ENCODE assay signal across 18 cellular contexts in the genomic region with DNA sequence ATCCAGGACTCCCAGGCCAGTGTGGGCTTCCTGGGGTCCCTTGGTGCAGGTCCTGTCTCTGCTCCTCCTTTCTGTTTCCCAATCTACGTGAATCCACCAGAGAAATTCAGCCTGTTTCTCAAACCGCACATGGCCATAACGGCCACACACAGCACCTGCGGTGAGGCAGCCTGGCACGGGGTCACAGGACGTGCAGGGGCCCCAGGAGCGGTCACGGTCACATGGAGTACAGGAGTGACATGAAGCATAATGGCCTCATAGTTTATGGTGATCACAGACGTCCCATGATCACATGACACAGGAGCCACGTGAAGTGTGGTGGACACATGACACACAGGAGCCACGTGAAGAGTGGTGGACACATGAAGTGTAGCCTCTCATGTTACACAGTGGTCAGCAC.
"Had no signal": no experiment of that assay in that cellular context is flagged by ENCODE, and none has a peak within 500 bp of the region (broad histone marks: within the 10 kb centered on the region; RNA-seq: fewer than 3 reads in every experiment).

No MANE protein-coding gene starts in this region.

- DNase-seq: activated gamma-delta T cell; activated naive CD4-positive, alpha-beta T cell treated with anti-CD3 and anti-CD28 coated beads, Interleukin-2, amount 50 U/mL, for 16 hours; activated naive CD8-positive, alpha-beta T cell treated with anti-CD3 and anti-CD28 coated beads, Interleukin-2, amount 50 U/mL, for 24 hours; activated T-cell treated with anti-CD3 and anti-CD28 coated beads for 4 hours; cortex of kidney; endodermal cell; esophagus squamous epithelium; gastrocnemius medialis; hypothalamus; mesenchymal stem cell; mucosa of descending colon; stimulated activated CD4-positive, alpha-beta T cell treated with anti-CD3 and anti-CD28 coated beads, Interleukin-12 subunit alpha, Interleukin-12 subunit beta, amount 100 ng/mL, for 4 hours; stimulated activated CD4-positive, alpha-beta T cell treated with anti-CD3 and anti-CD28 coated beads, Interleukin-4, amount 100 ng/mL, for 4 hours; substantia nigra; thyroid gland had no signal

- H3K9me3 Mint-ChIP-seq: activated naive CD8-positive, alpha-beta T cell treated with anti-CD3 and anti-CD28 coated beads, Interleukin-2, amount 50 U/mL, for 24 hours; endodermal cell; stimulated activated naive CD8-positive, alpha-beta T cell treated with anti-CD3 and anti-CD28 coated beads, Interleukin-15, Interleukin-2, amounts not matched to agents 100 ng/mL and 50 ng/mL, for 24 hours; T-helper 2 cell treated with Interferon-gamma antibody and Interleukin-4, amounts not matched to agents 5 μg/mL and 100 μg/mL, for 36 hours; WTC11 had no signal

- H3K4me1 Mint-ChIP-seq: activated naive CD8-positive, alpha-beta T cell treated with anti-CD3 and anti-CD28 coated beads, Interleukin-2, amount 50 U/mL, for 24 hours had no signal

- H3K27ac ChIP-seq: esophagus squamous epithelium, gastrocnemius medialis, thyroid gland had no signal

- H3K4me3 Mint-ChIP-seq: activated naive CD8-positive, alpha-beta T cell treated with anti-CD3 and anti-CD28 coated beads, Interleukin-2, amount 50 U/mL, for 24 hours; endodermal cell; stimulated activated naive CD8-positive, alpha-beta T cell treated with anti-CD3 and anti-CD28 coated beads, Interleukin-15, Interleukin-2, amounts not matched to agents 100 ng/mL and 50 ng/mL, for 24 hours; T-helper 2 cell treated with Interferon-gamma antibody and Interleukin-4, amounts not matched to agents 5 μg/mL and 100 μg/mL, for 36 hours; WTC11 had no signal

- ATAC-seq: activated naive CD8-positive, alpha-beta T cell treated with anti-CD3 and anti-CD28 coated beads, Interleukin-2, amount 50 U/mL, for 24 hours; gastrocnemius medialis; mucosa of descending colon; WTC11 had no signal

- H3K9me3 ChIP-seq: esophagus squamous epithelium, gastrocnemius medialis, mucosa of descending colon, thyroid gland had no signal

- H3K27ac Mint-ChIP-seq: activated naive CD8-positive, alpha-beta T cell treated with anti-CD3 and anti-CD28 coated beads, Interleukin-2, amount 50 U/mL, for 24 hours; endodermal cell; stimulated activated naive CD8-positive, alpha-beta T cell treated with anti-CD3 and anti-CD28 coated beads, Interleukin-15, Interleukin-2, amounts not matched to agents 100 ng/mL and 50 ng/mL, for 24 hours; T-helper 2 cell treated with Interferon-gamma antibody and Interleukin-4, amounts not matched to agents 5 μg/mL and 100 μg/mL, for 36 hours; WTC11 had no signal

- H3K4me1 ChIP-seq: esophagus squamous epithelium, gastrocnemius medialis, thyroid gland had no signal

- H3K27me3 ChIP-seq: thyroid gland had no signal

- H3K27me3 Mint-ChIP-seq: activated naive CD8-positive, alpha-beta T cell treated with anti-CD3 and anti-CD28 coated beads, Interleukin-2, amount 50 U/mL, for 24 hours had no signal

- H3K36me3 Mint-ChIP-seq: WTC11 had no signal

- H3K4me3 ChIP-seq: esophagus squamous epithelium, gastrocnemius medialis, mucosa of descending colon, thyroid gland had no signal

- H3K36me3 ChIP-seq: esophagus squamous epithelium, gastrocnemius medialis, thyroid gland had no signal
